ENCODE assay signal across 12 cellular contexts in genomic region chr15:98874773-98875172, GRCh38.
DNase-seq lines count a peak whose midpoint lies in the region; ATAC-seq and TF ChIP-seq lines count a peak whose summit lies in the region.
"Had no signal": no experiment of that assay in that cellular context is flagged by ENCODE, and none has a peak within 500 bp of the region (broad histone marks: within the 10 kb centered on the region; RNA-seq: fewer than 3 reads in every experiment).

No MANE protein-coding gene starts in this region.

- H3K79me2 ChIP-seq in smooth muscle cell (ENCODE audit: low read depth), result peaks cover 77% of the 10 kb centered on the region

- DNase-seq in GM12865 (ENCODE audit: low read depth) (peak; percentile 32), SK-MEL-5 (ENCODE audit: low read depth, low spot score) (peak; percentile 61), foreskin keratinocyte (peak in 1 of 2 donors; percentile 69), smooth muscle cell (lab: John Stamatoyannopoulos, UW; ENCODE audit: unreplicated experiment) (no peak), AG08395 (ENCODE audit: low spot score) (no peak)
- no peak for DNase-seq in NK-92 treated with Interleukin-12 subunit alpha and Interleukin-12 subunit beta, amount 100 ng/mL, for 24 hours (lab: John Stamatoyannopoulos, UW)
- no peak for DNase-seq in activated CD8-positive, alpha-beta memory T cell treated with anti-CD3 and anti-CD28 coated beads, Interleukin-2, amount 50 U/mL, for 4 hours
- DNase-seq: activated gamma-delta T cell treated with Interleukin-2 at 50 U/mL for 16 hours, cortex of kidney, hypothalamus, NCI-H187 treated with DMSO at 0.1 percent for 48 hours had no signal

- WGBS in smooth muscle cell (ENCODE audit: low lambda C conversion rate), result 58% methylated on average over 8 of the region's 8 CpGs

- no peaks in the 10 kb centered on the region for H3K27me3 ChIP-seq in foreskin keratinocyte
- no peaks in the 10 kb centered on the region for H3K27me3 ChIP-seq in smooth muscle cell (ENCODE audit: low read depth)

- in situ Hi-C loops in SK-MEL-5 (cut with HindIII; ENCODE audit: low pct_unique_long_range_greater_than_20kb, low sequenced_read_pairs), result no loop called here

- peaks cover 26% of the 10 kb centered on the region for H3F3A ChIP-seq in smooth muscle cell (ENCODE audit: low read depth)

- H3K4me2 ChIP-seq in smooth muscle cell, result peak overlapping the region; percentile 84

- H3K4me3 ChIP-seq in GM12865 (ENCODE audit: low read depth, low read length), result no peak overlapping the region
- H3K4me3 ChIP-seq in smooth muscle cell, result no peak overlapping the region

- peaks cover 14% of the 10 kb centered on the region for H4K20me1 ChIP-seq in smooth muscle cell (ENCODE audit: low read depth)

- H3K36me3 ChIP-seq in smooth muscle cell (ENCODE audit: low read depth), result no peaks in the 10 kb centered on the region

- TF ChIP-seq CTCF in GM12865 (IDR thresholded peaks at IDR 0.05; ENCODE audit: insufficient read depth, low read depth, low read length, missing control alignments), result no peak
- TF ChIP-seq CTCF in foreskin keratinocyte (conservative IDR thresholded peaks at IDR 0.05), result no peak
- TF ChIP-seq CTCF in smooth muscle cell (IDR thresholded peaks at IDR 0.05; ENCODE audit: borderline replicate concordance, insufficient read depth, poor library complexity, severe bottlenecking), result no peak

- H3K27ac ChIP-seq in foreskin keratinocyte, result peak overlapping the region; percentile 72
- peak overlapping the region; percentile 69 for H3K27ac ChIP-seq in smooth muscle cell (ENCODE audit: low read depth)

- H3K9ac ChIP-seq in smooth muscle cell (ENCODE audit: low read depth), result no peak overlapping the region

- no peaks in the 10 kb centered on the region for H3K9me3 ChIP-seq in smooth muscle cell (replicated peaks; ENCODE audit: low read depth)

- H3K4me1 ChIP-seq in foreskin keratinocyte (peaks cover 49% of the 10 kb centered on the region), smooth muscle cell (ENCODE audit: low read depth) (peaks cover 63% of the 10 kb centered on the region)

- no peak overlapping the region for H2AFZ ChIP-seq in smooth muscle cell (ENCODE audit: low read depth)

- ATAC-seq in foreskin keratinocyte (peak; percentile 39), GM18868 (IDR thresholded peaks at IDR 0.05; ENCODE audit: unreplicated experiment) (no peak)

Comparison
In these comparisons a context has a peak if more than half of its experiments do, and no peak if none do; other contexts are left out.
1. DNase-seq: peak in GM12865 (single experiment) and SK-MEL-5 (single experiment); none in smooth muscle cell (single experiment), NK-92 treated with Interleukin-12 subunit alpha and Interleukin-12 subunit beta, amount 100 ng/mL, for 24 hours (single experiment), AG08395 (single experiment) and activated CD8-positive, alpha-beta memory T cell treated with anti-CD3 and anti-CD28 coated beads, Interleukin-2, amount 50 U/mL, for 4 hours (single experiment).